Comparison of ENCODE assay signal across 15 cellular contexts in genomic region chr20:5190444-5190843, GRCh38.
"Had no signal": no experiment of that assay in that cellular context is flagged by ENCODE, and none has a peak within 500 bp of the region (broad histone marks: within the 10 kb centered on the region; RNA-seq: fewer than 3 reads in every experiment).

No MANE protein-coding gene starts in this region.

- H3K4me3 Mint-ChIP-seq: neural crest cell had no signal

- H3K4me1 ChIP-seq: lower lobe of right lung had no signal

- H3K36me3 ChIP-seq: ovary had no signal

- DNase-seq: activated CD4-positive, CD25-positive, alpha-beta regulatory T cell treated with anti-CD3 and anti-CD28 coated beads, Interleukin-2, amount 50 U/mL, for 72 hours; activated gamma-delta T cell treated with Interleukin-2 at 50 U/mL for 16 hours; dermis blood vessel endothelial cell; erythroblast; heart right ventricle; left cardiac atrium; lower lobe of right lung; ovary; sigmoid colon; spleen; T1000 had no signal

- FAIRE-seq: bronchial epithelial cell had no signal

- H3K27ac ChIP-seq: gastroesophageal sphincter, lower lobe of right lung, ovary, sigmoid colon, spleen had no signal

- H3K9me3 Mint-ChIP-seq: neural crest cell had no signal

- H3K4me3 ChIP-seq: ascending aorta, gastroesophageal sphincter, heart right ventricle, lower lobe of right lung, ovary, sigmoid colon, spleen had no signal

- H3K9me3 ChIP-seq: ascending aorta, gastroesophageal sphincter, heart right ventricle, lower lobe of right lung, ovary, sigmoid colon, spleen had no signal

- ATAC-seq: gastroesophageal sphincter, heart right ventricle, left cardiac atrium, lower lobe of right lung had no signal

- H3K27me3 ChIP-seq: ascending aorta, gastroesophageal sphincter, heart right ventricle, ovary, sigmoid colon, spleen had no signal
